ENCODE assay signal across 1 cellular context in genomic region chr18:45793295-45793965, GRCh38.
TF ChIP-seq lines count a peak whose summit lies in the region.

No MANE protein-coding gene starts in this region.

TF ChIP-seq in HCT116, 20 proteins besides CTCF, POLR2A, EP300 and RAD21 (continued from another document):
- peak; percentile 28 for TF ChIP-seq MAX (IDR thresholded peaks at IDR 0.05)
- peak; percentile 90 for TF ChIP-seq JUND (IDR thresholded peaks at IDR 0.05)
- TF ChIP-seq CBX3 (IDR thresholded peaks at IDR 0.05; ENCODE audit: low read depth), result peak; percentile 49; the same call in 1 of the 2 replicates
- TF ChIP-seq SRF (IDR thresholded peaks at IDR 0.05; ENCODE audit: low read depth), result no peak
- no peak for TF ChIP-seq ZNF274 (IDR thresholded peaks at IDR 0.05; ENCODE audit: low read depth, low read length)
- no peak for TF ChIP-seq ZBTB33 (IDR thresholded peaks at IDR 0.05; ENCODE audit: extremely low read depth, insufficient replicate concordance, low read length)
- peak; percentile 90 for TF ChIP-seq FOSL1 (IDR thresholded peaks at IDR 0.05; ENCODE audit: low read depth)
- TF ChIP-seq SP1 (IDR thresholded peaks at IDR 0.05; ENCODE audit: low read depth), result peak; percentile 84
- TF ChIP-seq SIN3A (IDR thresholded peaks at IDR 0.05; ENCODE audit: low read depth), result peak; percentile 28; the same call in 1 of the 2 replicates
- no peak for TF ChIP-seq ZFX (IDR thresholded peaks at IDR 0.05)
- no peak for TF ChIP-seq ELF1 (IDR thresholded peaks at IDR 0.05; ENCODE audit: borderline replicate concordance, low read depth)
- TF ChIP-seq EGR1 (IDR thresholded peaks at IDR 0.05; ENCODE audit: low read depth), result no peak
